Comparison of ENCODE assay signal across 2 cellular contexts in the genomic region with DNA sequence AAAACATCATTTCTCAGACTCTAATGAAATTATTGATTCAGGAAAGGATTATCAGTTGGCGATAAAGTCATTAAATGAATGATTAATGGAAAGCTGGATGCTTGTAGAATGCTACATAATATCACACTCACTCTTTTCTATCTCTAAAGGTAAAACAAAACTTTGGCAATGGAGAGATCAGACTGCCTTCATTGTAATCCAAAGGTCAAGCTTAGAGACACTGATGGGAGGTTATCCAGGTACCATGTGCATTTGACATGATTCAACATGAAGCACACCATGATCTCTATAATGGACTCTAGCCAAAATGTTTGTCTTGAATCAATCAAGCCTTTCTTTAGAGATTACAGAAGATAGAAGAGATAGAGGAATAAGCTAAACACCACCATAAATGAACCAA.
TF ChIP-seq lines count a peak whose summit lies in the region.

No MANE protein-coding gene starts in this region.

TF ChIP-seq in SK-N-SH, 30 proteins besides CTCF, POLR2A, EP300 and RAD21 (continued from another document):
- TF ChIP-seq, protein P1, sequence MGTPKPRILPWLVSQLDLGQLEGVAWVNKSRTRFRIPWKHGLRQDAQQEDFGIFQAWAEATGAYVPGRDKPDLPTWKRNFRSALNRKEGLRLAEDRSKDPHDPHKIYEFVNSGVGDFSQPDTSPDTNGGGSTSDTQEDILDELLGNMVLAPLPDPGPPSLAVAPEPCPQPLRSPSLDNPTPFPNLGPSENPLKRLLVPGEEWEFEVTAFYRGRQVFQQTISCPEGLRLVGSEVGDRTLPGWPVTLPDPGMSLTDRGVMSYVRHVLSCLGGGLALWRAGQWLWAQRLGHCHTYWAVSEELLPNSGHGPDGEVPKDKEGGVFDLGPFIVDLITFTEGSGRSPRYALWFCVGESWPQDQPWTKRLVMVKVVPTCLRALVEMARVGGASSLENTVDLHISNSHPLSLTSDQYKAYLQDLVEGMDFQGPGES (IDR thresholded peaks at IDR 0.05; ENCODE audit: low read depth, low read length): no peak
- no peak for TF ChIP-seq RXRA (IDR thresholded peaks at IDR 0.05; ENCODE audit: borderline replicate concordance, low read depth)
- TF ChIP-seq FOXJ3 (CRISPR knock-in tag; IDR thresholded peaks at IDR 0.05): no peak
- TF ChIP-seq NFIC (IDR thresholded peaks at IDR 0.05; ENCODE audit: borderline replicate concordance): no peak
- no peak for TF ChIP-seq CHD2 (IDR thresholded peaks at IDR 0.05; ENCODE audit: low read length, partially characterized antibody)
- TF ChIP-seq TEAD4 (IDR thresholded peaks at IDR 0.05; ENCODE audit: borderline replicate concordance, insufficient read depth): no peak
- TF ChIP-seq, protein P2, sequence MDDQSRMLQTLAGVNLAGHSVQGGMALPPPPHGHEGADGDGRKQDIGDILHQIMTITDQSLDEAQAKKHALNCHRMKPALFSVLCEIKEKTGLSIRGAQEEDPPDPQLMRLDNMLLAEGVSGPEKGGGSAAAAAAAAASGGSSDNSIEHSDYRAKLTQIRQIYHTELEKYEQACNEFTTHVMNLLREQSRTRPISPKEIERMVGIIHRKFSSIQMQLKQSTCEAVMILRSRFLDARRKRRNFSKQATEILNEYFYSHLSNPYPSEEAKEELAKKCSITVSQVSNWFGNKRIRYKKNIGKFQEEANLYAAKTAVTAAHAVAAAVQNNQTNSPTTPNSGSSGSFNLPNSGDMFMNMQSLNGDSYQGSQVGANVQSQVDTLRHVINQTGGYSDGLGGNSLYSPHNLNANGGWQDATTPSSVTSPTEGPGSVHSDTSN (IDR thresholded peaks at IDR 0.05): no peak
- TF ChIP-seq RFX5 (IDR thresholded peaks at IDR 0.05; ENCODE audit: low read length): no peak
- TF ChIP-seq, protein P3, sequence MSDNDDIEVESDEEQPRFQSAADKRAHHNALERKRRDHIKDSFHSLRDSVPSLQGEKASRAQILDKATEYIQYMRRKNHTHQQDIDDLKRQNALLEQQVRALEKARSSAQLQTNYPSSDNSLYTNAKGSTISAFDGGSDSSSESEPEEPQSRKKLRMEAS (IDR thresholded peaks at IDR 0.05; ENCODE audit: low read depth): no peak
- no peak for TF ChIP-seq YY1 (IDR thresholded peaks at IDR 0.05; ENCODE audit: low read depth)
- no peak for TF ChIP-seq GATA2 (CRISPR knock-in tag; IDR thresholded peaks at IDR 0.05)

TF ChIP-seq in HCT116, 20 proteins besides CTCF, POLR2A, EP300 and RAD21 (continued from another document):
- TF ChIP-seq, protein P4, sequence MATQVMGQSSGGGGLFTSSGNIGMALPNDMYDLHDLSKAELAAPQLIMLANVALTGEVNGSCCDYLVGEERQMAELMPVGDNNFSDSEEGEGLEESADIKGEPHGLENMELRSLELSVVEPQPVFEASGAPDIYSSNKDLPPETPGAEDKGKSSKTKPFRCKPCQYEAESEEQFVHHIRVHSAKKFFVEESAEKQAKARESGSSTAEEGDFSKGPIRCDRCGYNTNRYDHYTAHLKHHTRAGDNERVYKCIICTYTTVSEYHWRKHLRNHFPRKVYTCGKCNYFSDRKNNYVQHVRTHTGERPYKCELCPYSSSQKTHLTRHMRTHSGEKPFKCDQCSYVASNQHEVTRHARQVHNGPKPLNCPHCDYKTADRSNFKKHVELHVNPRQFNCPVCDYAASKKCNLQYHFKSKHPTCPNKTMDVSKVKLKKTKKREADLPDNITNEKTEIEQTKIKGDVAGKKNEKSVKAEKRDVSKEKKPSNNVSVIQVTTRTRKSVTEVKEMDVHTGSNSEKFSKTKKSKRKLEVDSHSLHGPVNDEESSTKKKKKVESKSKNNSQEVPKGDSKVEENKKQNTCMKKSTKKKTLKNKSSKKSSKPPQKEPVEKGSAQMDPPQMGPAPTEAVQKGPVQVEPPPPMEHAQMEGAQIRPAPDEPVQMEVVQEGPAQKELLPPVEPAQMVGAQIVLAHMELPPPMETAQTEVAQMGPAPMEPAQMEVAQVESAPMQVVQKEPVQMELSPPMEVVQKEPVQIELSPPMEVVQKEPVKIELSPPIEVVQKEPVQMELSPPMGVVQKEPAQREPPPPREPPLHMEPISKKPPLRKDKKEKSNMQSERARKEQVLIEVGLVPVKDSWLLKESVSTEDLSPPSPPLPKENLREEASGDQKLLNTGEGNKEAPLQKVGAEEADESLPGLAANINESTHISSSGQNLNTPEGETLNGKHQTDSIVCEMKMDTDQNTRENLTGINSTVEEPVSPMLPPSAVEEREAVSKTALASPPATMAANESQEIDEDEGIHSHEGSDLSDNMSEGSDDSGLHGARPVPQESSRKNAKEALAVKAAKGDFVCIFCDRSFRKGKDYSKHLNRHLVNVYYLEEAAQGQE (IDR thresholded peaks at IDR 0.05; ENCODE audit: low read depth): no peak
